19 cellular contexts compared by ENCODE assay signal in genomic region chr4:117889978-117890377, GRCh38.
"Had no signal": no experiment of that assay in that cellular context is flagged by ENCODE, and none has a peak within 500 bp of the region (broad histone marks: within the 10 kb centered on the region; RNA-seq: fewer than 3 reads in every experiment).

No MANE protein-coding gene starts in this region.

- H3K9me3 ChIP-seq: SK-N-SH had no signal

- ATAC-seq: HepG2 had no signal

- H3K9ac ChIP-seq: SK-N-SH had no signal

- DNase-seq: IMR-90, Karpas-422, KG1, MM.1S, NCI-H1092 treated with DMSO at 0.1 percent for 48 hours, NCI-H1436, NCI-H187, NCI-H2029, NCI-H2081 treated with DMSO at 0.1 percent for 48 hours, NCI-H2227 treated with DMSO at 0.1 percent for 48 hours, NCI-H526 treated with DMSO at 0.1 percent for 48 hours, NCI-H748 treated with DMSO at 0.1 percent for 48 hours, Right ventricle myocardium superior, RPMI8226, SIG-M5, SK-N-SH, SW 1271, T-helper 1 cell had no signal

- H3K9me2 ChIP-seq: SK-N-SH had no signal

- H3K4me2 ChIP-seq: SK-N-SH had no signal
